In the genomic region with DNA sequence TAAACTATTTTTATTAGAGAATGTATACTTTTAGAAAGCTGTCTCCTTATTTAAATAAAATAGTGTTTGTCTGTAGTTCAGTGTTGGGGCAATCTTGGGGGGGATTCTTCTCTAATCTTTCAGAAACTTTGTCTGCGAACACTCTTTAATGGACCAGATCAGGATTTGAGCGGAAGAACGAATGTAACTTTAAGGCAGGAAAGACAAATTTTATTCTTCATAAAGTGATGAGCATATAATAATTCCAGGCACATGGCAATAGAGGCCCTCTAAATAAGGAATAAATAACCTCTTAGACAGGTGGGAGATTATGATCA, we compare ENCODE assay signal across 8 cellular contexts. TPM values are rescaled to one million over a fixed set of nuclear protein-coding genes. Genes with fewer than 3 reads are reported as not detected.
A peak's percentile ranks its signal among the peaks of the same experiment; 100 is the strongest.
DNase-seq lines count a peak whose midpoint lies in the region; ATAC-seq and TF ChIP-seq lines count a peak whose summit lies in the region.

No MANE protein-coding gene starts in this region.

- 0 out of 2 replicates have a peak, but pooled peaks cover 9% of the 10 kb centered on the region for H3K27me3 ChIP-seq in BE2C

- peak overlapping the region in 9 of 10 donors; percentile 48 to 95 (median 76) for H3K27ac Mint-ChIP-seq in naive thymus-derived CD8-positive, alpha-beta T cell

- POLR2A ChIA-PET in naive thymus-derived CD8-positive, alpha-beta T cell (lab: Charles Lee), result interaction anchor here (0.5 to 24.9 kb wide), 10 partner anchors 9 to 1817 kb away, joined by 3 to 2047 read pairs (median 32); a partner anchor contains a TSS

- peaks cover 0 to 32% (median 25%) of the 10 kb centered on the region in 3 donors for H3K36me3 Mint-ChIP-seq in naive thymus-derived CD8-positive, alpha-beta T cell

- no peaks in the 10 kb centered on the region for H3K27me3 Mint-ChIP-seq in naive thymus-derived CD8-positive, alpha-beta T cell

- TF ChIP-seq CTCF in BE2C (IDR thresholded peaks at IDR 0.05; ENCODE audit: low read depth, low read length) (no peak), LNCaP clone FGC (IDR thresholded peaks at IDR 0.05; ENCODE audit: control insufficient read depth, extremely low read depth, insufficient read depth) (no peak)

- H3K36me3 ChIP-seq in BE2C, result peaks cover 78% of the 10 kb centered on the region

- H3K4me3 ChIP-seq in BE2C (ENCODE audit: low read depth, low read length) (peak overlapping the region; percentile 96), LNCaP clone FGC (ENCODE audit: low read depth, low read length) (peak overlapping the region; percentile 78)

- DNase-seq in BE2C, result no peak
- no peak for DNase-seq in LNCaP clone FGC (ENCODE audit: low read depth)
- DNase-seq in dermis blood vessel endothelial cell, result peak; percentile 27
- no peak for DNase-seq in naive thymus-derived CD8-positive, alpha-beta T cell
- no peak for DNase-seq in amniotic stem cell (lab: John Stamatoyannopoulos, UW)
- no peak for DNase-seq in A172 (ENCODE audit: low spot score)

- no peaks in the 10 kb centered on the region for H3K9me3 Mint-ChIP-seq in naive thymus-derived CD8-positive, alpha-beta T cell

- no peak overlapping the region for H3K4me3 Mint-ChIP-seq in naive thymus-derived CD8-positive, alpha-beta T cell

- peaks cover 38 to 55% (median 44%) of the 10 kb centered on the region in 4 donors for H3K4me1 Mint-ChIP-seq in naive thymus-derived CD8-positive, alpha-beta T cell

- no peak for ATAC-seq in naive thymus-derived CD8-positive, alpha-beta T cell
- ATAC-seq in HG03095 (IDR thresholded peaks at IDR 0.05; ENCODE audit: unreplicated experiment), result no peak
- ATAC-seq in HG02588 (IDR thresholded peaks at IDR 0.05; ENCODE audit: unreplicated experiment), result no peak

- H3K9me3 ChIP-seq in BE2C, result no peaks in the 10 kb centered on the region

- H3K4me1 ChIP-seq in BE2C, result 0 out of 2 replicates have a peak, but pooled peaks cover 4% of the 10 kb centered on the region

RNA-seq across cellular contexts. Expression of a gene that starts 4.7 kb away (rescaled TPM):
- 273 TPM for polyA plus RNA-seq in BE2C (2012; ENCODE audit: insufficient read depth, insufficient read length, low read depth)
- 2,930 and 8,332 TPM in 2 replicates for total RNA-seq in dermis blood vessel endothelial cell
- over 10,000 TPM; 29,995 to 30,085 TPM for total RNA-seq in naive thymus-derived CD8-positive, alpha-beta T cell
- polyA plus RNA-seq in naive thymus-derived CD8-positive, alpha-beta T cell, result 1,000 to 10,000 TPM; 1,355 to 3,419 (median 2,188) TPM
- total RNA-seq in A172 (2014; rRNA removed; shearing (Covaris generic)), result 1,067 and 1,084 TPM in 2 replicates

RNA-seq across cellular contexts. Expression of a gene that starts 21.3 kb away (rescaled TPM):
- polyA plus RNA-seq in BE2C (2012; ENCODE audit: insufficient read depth, insufficient read length, low read depth), result 66.9 TPM
- 67.4 and 71.3 TPM in 2 replicates for total RNA-seq in dermis blood vessel endothelial cell
- total RNA-seq in naive thymus-derived CD8-positive, alpha-beta T cell, result 10 to 100 TPM; 69.0 to 70.6 TPM
- polyA plus RNA-seq in naive thymus-derived CD8-positive, alpha-beta T cell, result 10 to 100 TPM; 23.2 to 41.5 (median 33.5) TPM
- 65.6 and 70.6 TPM in 2 replicates for total RNA-seq in A172 (2014; rRNA removed; shearing (Covaris generic))

RNA-seq across cellular contexts. Expression of a gene that starts 54.6 kb away (rescaled TPM):
- 99.8 TPM for polyA plus RNA-seq in BE2C (2012; ENCODE audit: insufficient read depth, insufficient read length, low read depth)
- 31.1 and 48.2 TPM in 2 replicates for total RNA-seq in dermis blood vessel endothelial cell
- 100 to 1,000 TPM; 258 to 261 TPM for total RNA-seq in naive thymus-derived CD8-positive, alpha-beta T cell
- 10 to 100 TPM in 2 of 3 donors, 1 to 10 TPM in 1; 7.3 to 35.0 (median 18.9) TPM for polyA plus RNA-seq in naive thymus-derived CD8-positive, alpha-beta T cell
- 13.2 and 25.6 TPM in 2 replicates for total RNA-seq in A172 (2014; rRNA removed; shearing (Covaris generic))
